Comparison of ENCODE assay signal across 13 cellular contexts in genomic region chr22:22287106-22287626, GRCh38. TPM values are rescaled to one million over a fixed set of nuclear protein-coding genes. Genes with fewer than 3 reads are reported as not detected.
"Had no signal": no experiment of that assay in that cellular context is flagged by ENCODE, and none has a peak within 500 bp of the region (broad histone marks: within the 10 kb centered on the region; RNA-seq: fewer than 3 reads in every experiment).

No MANE protein-coding gene starts in this region.

RNA-seq across cellular contexts. Expression of gene VPREB1, which starts 42.6 kb away (rescaled TPM):
- total RNA-seq: activated B cell treated with CpG ODN at 0.5 μM for 24 hours; activated CD4-positive, alpha-beta memory T cell treated with anti-CD3 and anti-CD28 coated beads for 36 hours; activated CD4-positive, alpha-beta memory T cell treated with anti-CD3 and anti-CD28 coated beads, Interleukin-2, amount 10 ng/mL, durations not matched to agents 7 days and 5 days; activated CD4-positive, alpha-beta T cell treated with anti-CD3 and anti-CD28 coated beads for 36 hours; activated CD4-positive, alpha-beta T cell treated with anti-CD3 and anti-CD28 coated beads, Interleukin-2, amount 10 ng/mL, durations not matched to agents 24 days and 14 days; activated CD4-positive, alpha-beta T cell treated with anti-CD3 and anti-CD28 coated beads, Interleukin-2, amount 10 ng/mL, durations not matched to agents 7 days and 5 days; activated CD8-positive, alpha-beta memory T cell treated with anti-CD3 and anti-CD28 coated beads for 36 hours; activated CD8-positive, alpha-beta memory T cell treated with anti-CD3 and anti-CD28 coated beads, Interleukin-2, amount 10 ng/mL, durations not matched to agents 7 days and 5 days; activated CD8-positive, alpha-beta T cell treated with anti-CD3 and anti-CD28 coated beads for 36 hours; activated CD8-positive, alpha-beta T cell treated with anti-CD3 and anti-CD28 coated beads, Interleukin-2, amount 10 ng/mL, durations not matched to agents 7 days and 5 days; T-helper 17 cell; T-helper 2 cell treated with Interferon-gamma antibody and Interleukin-4, amounts not matched to agents 100 ng/mL and 5 ng/mL, for 36 hours; WTC11 had no signal
